Comparison of ENCODE assay signal across 9 cellular contexts in the genomic region with DNA sequence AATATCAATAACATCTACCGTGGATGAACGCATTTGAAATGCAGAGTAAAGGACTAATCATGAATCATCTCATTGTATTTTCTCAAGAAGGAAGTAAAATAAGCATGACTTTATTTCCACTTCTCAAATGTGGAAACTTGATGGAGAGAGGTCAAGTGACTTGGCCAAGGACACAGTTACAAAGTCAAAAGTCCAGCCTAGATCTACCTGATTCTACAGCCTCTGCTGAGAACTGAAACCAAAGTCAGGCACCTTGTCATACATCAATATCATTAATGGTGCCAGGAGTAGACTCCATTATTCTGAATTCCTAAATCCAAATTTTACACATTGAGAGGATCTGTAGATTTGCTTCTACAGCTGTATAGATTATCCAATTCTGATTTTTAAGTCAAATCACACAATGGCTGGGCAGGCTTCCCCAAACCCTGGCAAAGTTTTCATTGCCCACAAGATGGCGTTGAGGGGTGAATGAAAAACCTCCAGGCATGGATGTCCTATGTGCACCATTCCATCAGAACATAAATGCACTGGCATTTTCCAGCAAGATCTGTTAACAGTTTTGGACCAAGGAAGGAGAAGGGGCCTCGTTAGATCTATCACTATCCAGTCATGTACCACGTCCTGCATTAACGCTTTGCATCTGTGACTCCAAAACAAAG.
DNase-seq lines count a peak whose midpoint lies in the region; ATAC-seq, FAIRE-seq and TF ChIP-seq lines count a peak whose summit lies in the region.
"Had no signal": no experiment of that assay in that cellular context is flagged by ENCODE, and none has a peak within 500 bp of the region (broad histone marks: within the 10 kb centered on the region; RNA-seq: fewer than 3 reads in every experiment).

No MANE protein-coding gene starts in this region.

- FAIRE-seq in pancreas (lab: Jason Lieb, UNC), result no peak

- no peaks in the 10 kb centered on the region for H3K4me1 Mint-ChIP-seq in activated CD8-positive, alpha-beta memory T cell treated with anti-CD3 and anti-CD28 coated beads, Interleukin-2, amount 10 ng/mL, durations not matched to agents 7 days and 5 days
- H3K4me1 Mint-ChIP-seq: memory B cell had no signal

- WGBS in pancreas, 2 donors, result 41 to 52% methylated on average over 6 of the region's 6 CpGs

- H3K36me3 ChIP-seq in pancreas (no peaks in the 10 kb centered on the region), uterus (no peaks in the 10 kb centered on the region)

- no peak overlapping the region for H3K4me3 Mint-ChIP-seq in activated CD8-positive, alpha-beta memory T cell treated with anti-CD3 and anti-CD28 coated beads, Interleukin-2, amount 10 ng/mL, durations not matched to agents 7 days and 5 days
- H3K4me3 Mint-ChIP-seq: memory B cell had no signal

- no peak overlapping the region for H3K27ac Mint-ChIP-seq in activated CD8-positive, alpha-beta memory T cell treated with anti-CD3 and anti-CD28 coated beads, Interleukin-2, amount 10 ng/mL, durations not matched to agents 7 days and 5 days
- H3K27ac Mint-ChIP-seq: memory B cell had no signal

- intact Hi-C loops in pancreas (cut with DNase I), result loop anchor here in 1 of 3 donors (10.0 kb wide), 1 partner anchor 429 kb away; no protein-coding TSS in a partner anchor
- intact Hi-C loops in uterus (cut with DNase I; ENCODE audit: low total_unique reads), result no loop called here

- H3K27ac ChIP-seq in pancreas (no peak overlapping the region), uterus (no peak overlapping the region)

- ATAC-seq in esophagus mucosa (peak; percentile 59), pancreas (peak in 3 of 4 donors; percentile 73 to 85 (median 76)), GM18867 (IDR thresholded peaks at IDR 0.05; ENCODE audit: unreplicated experiment) (no peak), HG03432 (IDR thresholded peaks at IDR 0.05; ENCODE audit: unreplicated experiment) (no peak)
- no peak for ATAC-seq in activated CD8-positive, alpha-beta memory T cell treated with anti-CD3 and anti-CD28 coated beads, Interleukin-2, amount 10 ng/mL, durations not matched to agents 7 days and 5 days

- CTCF ChIA-PET in activated CD8-positive, alpha-beta memory T cell treated with anti-CD3 and anti-CD28 coated beads, Interleukin-2, amount 10 ng/mL, durations not matched to agents 7 days and 5 days (lab: Charles Lee), result no interaction called here

- no peaks in the 10 kb centered on the region for H3K9me3 Mint-ChIP-seq in activated CD8-positive, alpha-beta memory T cell treated with anti-CD3 and anti-CD28 coated beads, Interleukin-2, amount 10 ng/mL, durations not matched to agents 7 days and 5 days (ENCODE audit: low read depth)
- H3K9me3 Mint-ChIP-seq: memory B cell had no signal

- H3K4me3 ChIP-seq in pancreas, result no peak overlapping the region
- no peak overlapping the region for H3K4me3 ChIP-seq in uterus

- no peaks in the 10 kb centered on the region for H3K9me3 ChIP-seq in pancreas
- H3K9me3 ChIP-seq in uterus, result no peaks in the 10 kb centered on the region

- no peaks in the 10 kb centered on the region for H3K36me3 Mint-ChIP-seq in activated CD8-positive, alpha-beta memory T cell treated with anti-CD3 and anti-CD28 coated beads, Interleukin-2, amount 10 ng/mL, durations not matched to agents 7 days and 5 days
- H3K36me3 Mint-ChIP-seq: memory B cell had no signal

- H3K27me3 Mint-ChIP-seq in activated CD8-positive, alpha-beta memory T cell treated with anti-CD3 and anti-CD28 coated beads, Interleukin-2, amount 10 ng/mL, durations not matched to agents 7 days and 5 days, result no peaks in the 10 kb centered on the region

- TF ChIP-seq CTCF in GM12872 (IDR thresholded peaks at IDR 0.05; ENCODE audit: insufficient read depth, low read depth, low read length) (peak; percentile 37; the same call in 1 of the 3 replicates), pancreas (IDR thresholded peaks at IDR 0.05) (peak in 2 of 4 donors; percentile 15 to 30), uterus (IDR thresholded peaks at IDR 0.05) (peak in 1 of 4 experiments; percentile 17)

- no peaks in the 10 kb centered on the region for H3K4me1 ChIP-seq in pancreas
- H3K4me1 ChIP-seq in uterus, result no peaks in the 10 kb centered on the region

- no peak for TF ChIP-seq POLR2A in uterus (IDR thresholded peaks at IDR 0.05)

- DNase-seq in NCI-H82 (lab: John Stamatoyannopoulos, UW) (peak; percentile 75), pancreas (peak in 1 of 6 donors; percentile 36), uterus (no peak)
- no peak for DNase-seq in activated CD8-positive, alpha-beta memory T cell treated with anti-CD3 and anti-CD28 coated beads, Interleukin-2, amount 10 ng/mL, durations not matched to agents 7 days and 5 days

- H3K27me3 ChIP-seq in pancreas (no peaks in the 10 kb centered on the region), uterus (no peaks in the 10 kb centered on the region)

Comparison
In these comparisons a context has a peak if more than half of its experiments do, and no peak if none do; other contexts are left out.
1. ATAC-seq: peak in esophagus mucosa (single experiment) and pancreas (3 of 4); none in activated CD8-positive, alpha-beta memory T cell treated with anti-CD3 and anti-CD28 coated beads, Interleukin-2, amount 10 ng/mL, durations not matched to agents 7 days and 5 days (single experiment), GM18867 (single experiment) and HG03432 (single experiment).